16 cellular contexts compared by ENCODE assay signal in genomic region chr20:53321596-53321995, GRCh38.
"Had no signal": no experiment of that assay in that cellular context is flagged by ENCODE, and none has a peak within 500 bp of the region (broad histone marks: within the 10 kb centered on the region; RNA-seq: fewer than 3 reads in every experiment).

No MANE protein-coding gene starts in this region.

- H3K27ac ChIP-seq: sigmoid colon, suprapubic skin, upper lobe of right lung had no signal

- ATAC-seq: activated naive CD4-positive, alpha-beta T cell treated with anti-CD3 and anti-CD28 coated beads, Interleukin-2, amount 50 U/mL, for 72 hours; upper lobe of right lung; WTC11 had no signal

- H3K9me3 ChIP-seq: sigmoid colon, suprapubic skin, upper lobe of right lung had no signal

- DNase-seq: activated CD8-positive, alpha-beta memory T cell treated with anti-CD3 and anti-CD28 coated beads, Interleukin-2, amount 50 U/mL, for 48 hours; amygdala; cerebellar nuclear complex; hippocampal formation; kidney glomerular epithelial cell; sigmoid colon; stimulated activated CD4-positive, alpha-beta T cell treated with anti-CD3 and anti-CD28 coated beads, Interleukin-12 subunit alpha, Interleukin-12 subunit beta, amount 100 ng/mL, for 4 hours; stimulated activated CD4-positive, alpha-beta T cell treated with anti-CD3 and anti-CD28 coated beads, Interleukin-2, amount 100 ng/mL, for 48 hours; stimulated activated naive CD4-positive, alpha-beta T cell treated with Interleukin-2 at 50 U/mL for 16 hours; T-helper 1 cell; upper lobe of right lung had no signal

- H3K36me3 Mint-ChIP-seq: brain had no signal

- H3K36me3 ChIP-seq: sigmoid colon, suprapubic skin, upper lobe of right lung had no signal

- H3K9me3 Mint-ChIP-seq: dendritic cell treated with granulocyte-macrophage colony-stimulating factor and Interleukin-4, amounts not matched to agents 40 ng/mL and 50 ng/mL, for 4 days had no signal

- H3K4me1 Mint-ChIP-seq: WTC11 had no signal

- H3K4me3 Mint-ChIP-seq: brain; dendritic cell treated with granulocyte-macrophage colony-stimulating factor and Interleukin-4, amounts not matched to agents 40 ng/mL and 50 ng/mL, for 4 days; WTC11 had no signal

- H3K4me3 ChIP-seq: sigmoid colon, suprapubic skin, upper lobe of right lung had no signal

- H3K27ac Mint-ChIP-seq: brain; dendritic cell treated with granulocyte-macrophage colony-stimulating factor and Interleukin-4, amounts not matched to agents 40 ng/mL and 50 ng/mL, for 4 days; WTC11 had no signal

- H3K4me1 ChIP-seq: sigmoid colon, suprapubic skin, upper lobe of right lung had no signal

- H3K27me3 ChIP-seq: sigmoid colon, suprapubic skin, upper lobe of right lung had no signal
